In the genomic region with DNA sequence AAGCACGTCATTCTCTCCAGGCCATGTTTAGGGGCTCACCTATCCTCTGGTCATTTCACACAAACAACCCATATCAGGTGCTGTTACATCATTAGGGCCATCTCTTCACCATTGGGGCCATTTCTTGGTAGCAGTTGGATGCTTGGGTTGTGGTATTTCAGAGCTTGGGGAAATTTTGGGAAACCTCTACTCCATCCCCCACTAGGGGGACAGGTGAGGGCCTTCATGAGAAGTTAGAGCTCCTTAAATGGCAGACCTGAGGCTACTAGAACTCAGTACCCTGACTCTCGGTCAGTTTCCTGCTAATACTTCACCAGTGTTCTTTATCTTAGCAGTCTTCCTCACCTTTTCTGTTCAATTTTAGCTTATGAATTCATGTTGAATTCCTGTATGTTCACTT, we compare ENCODE assay signal across 14 cellular contexts. TPM values are rescaled to one million over a fixed set of nuclear protein-coding genes. Genes with fewer than 3 reads are reported as not detected.
A peak's percentile ranks its signal among the peaks of the same experiment; 100 is the strongest.
DNase-seq lines count a peak whose midpoint lies in the region; ATAC-seq and TF ChIP-seq lines count a peak whose summit lies in the region.
"Had no signal": no experiment of that assay in that cellular context is flagged by ENCODE, and none has a peak within 500 bp of the region (broad histone marks: within the 10 kb centered on the region; RNA-seq: fewer than 3 reads in every experiment).

No MANE protein-coding gene starts in this region.

- no peak overlapping the region for H3K4me3 Mint-ChIP-seq in memory B cell
- H3K4me3 Mint-ChIP-seq: activated CD4-positive, alpha-beta memory T cell treated with anti-CD3 and anti-CD28 coated beads for 36 hours; natural killer cell had no signal

- H3K9me3 Mint-ChIP-seq in memory B cell, result no peaks in the 10 kb centered on the region
- no peaks in the 10 kb centered on the region for H3K9me3 Mint-ChIP-seq in activated naive CD4-positive, alpha-beta T cell treated with anti-CD3 and anti-CD28 coated beads, Interleukin-2, amount 50 U/mL, for 72 hours
- H3K9me3 Mint-ChIP-seq: activated CD4-positive, alpha-beta memory T cell treated with anti-CD3 and anti-CD28 coated beads for 36 hours; natural killer cell had no signal

- H2AFZ ChIP-seq in HCT116 (ENCODE audit: low read depth, low read length, poor library complexity, severe bottlenecking), result no peak overlapping the region

- RAD21 ChIA-PET in HCT116 (lab: Charles Lee; ENCODE audit: low non-redundant PET in 1 of 2, low total read pairs in 2 of 2, uncharacterized antibody in 2 of 2, unreplicated experiment in 2 of 2), result interaction anchor here (0.5 to 0.6 kb wide), 2 partner anchors 48 to 52 kb away, joined by 3 to 9 read pairs; no protein-coding TSS in a partner anchor

- H3K9ac ChIP-seq in HCT116 (ENCODE audit: low read length), result no peak overlapping the region

- CTCF ChIA-PET in A673 (lab: Charles Lee), result interaction anchor here (0.5 kb wide), 1 partner anchor 1637 kb away, joined by 5 read pairs; no protein-coding TSS in a partner anchor
- CTCF ChIA-PET in HCT116 (lab: Charles Lee), result interaction anchor here (1.1 to 1.6 kb wide), 3 partner anchors 11 to 1209 kb away, joined by 4 to 6 read pairs (median 4); no protein-coding TSS in a partner anchor

- H3K4me3 ChIP-seq in A673 (ENCODE audit: low read depth, low read length, poor library complexity, severe bottlenecking) (no peak overlapping the region), HCT116 (replicated peaks in 1 of 2; ENCODE audit: low read depth in 1 of 2, low read length in 2 of 2) (no peak overlapping the region), brain microvascular endothelial cell (ENCODE audit: low read depth, low read length) (no peak overlapping the region)
- H3K4me3 ChIP-seq: SJSA1 had no signal

- no peak overlapping the region for H3K4me2 ChIP-seq in HCT116 (ENCODE audit: low read length)

- peak overlapping the region; percentile 89 for H3K27ac Mint-ChIP-seq in memory B cell
- H3K27ac Mint-ChIP-seq in activated naive CD4-positive, alpha-beta T cell treated with anti-CD3 and anti-CD28 coated beads, Interleukin-2, amount 50 U/mL, for 72 hours, result no peak overlapping the region
- H3K27ac Mint-ChIP-seq: activated CD4-positive, alpha-beta memory T cell treated with anti-CD3 and anti-CD28 coated beads for 36 hours; natural killer cell had no signal

- H3K4me1 ChIP-seq in A673 (ENCODE audit: insufficient read depth, low read length, poor library complexity, severe bottlenecking) (peaks cover 31% of the 10 kb centered on the region), HCT116 (ENCODE audit: control insufficient read depth in 1 of 2, insufficient read depth in 2 of 2, low read length in 2 of 2) (no peaks in the 10 kb centered on the region)

- no peaks in the 10 kb centered on the region for H4K20me1 ChIP-seq in HCT116 (ENCODE audit: insufficient read depth)

- H3K9me3 ChIP-seq in A673 (ENCODE audit: low read depth, low read length, poor library complexity, severe bottlenecking) (no peaks in the 10 kb centered on the region), HCT116 (ENCODE audit: control insufficient read depth in 1 of 2, insufficient read depth in 1 of 2, low read depth in 1 of 2, low read length in 2 of 2) (no peaks in the 10 kb centered on the region)
- H3K9me3 ChIP-seq: SJSA1 had no signal

- H3K36me3 ChIP-seq in A673 (ENCODE audit: insufficient read depth, low read length, poor library complexity, severe bottlenecking) (no peaks in the 10 kb centered on the region), HCT116 (ENCODE audit: control insufficient read depth in 1 of 2, insufficient read depth in 2 of 2, low read length in 2 of 2) (peaks cover 0 to 2% of the 10 kb centered on the region in 2 experiments; a peak in 2 of 4 replicates), brain microvascular endothelial cell (replicated peaks) (peaks cover 6% of the 10 kb centered on the region)

- no TSS peak for BruUV-seq in A673 (replicated peaks; lab: Mats Ljungman, UMichigan)
- no TSS peak for BruUV-seq in HCT116 (replicated peaks; lab: Mats Ljungman, UMichigan)

- H3K27ac ChIP-seq in A673 (ENCODE audit: low read depth, low read length, poor library complexity, severe bottlenecking), result no peak overlapping the region
- no peak overlapping the region for H3K27ac ChIP-seq in HCT116 (ENCODE audit: low read depth, low read length)
- H3K27ac ChIP-seq in brain microvascular endothelial cell, result no peak overlapping the region
- H3K27ac ChIP-seq: SJSA1 had no signal

- H3K27me3 Mint-ChIP-seq in memory B cell, result no peaks in the 10 kb centered on the region
- H3K27me3 Mint-ChIP-seq: activated CD4-positive, alpha-beta memory T cell treated with anti-CD3 and anti-CD28 coated beads for 36 hours had no signal

- POLR2A ChIA-PET in A673 (lab: Charles Lee; ENCODE audit: low non-redundant PET) (no interaction called here), HCT116 (lab: Charles Lee) (no interaction called here)

- intact Hi-C loops in A673 (cut with micrococcal nuclease; ENCODE audit: unreplicated experiment), result no loop called here
- intact Hi-C loops in HCT116 (cut with micrococcal nuclease), result no loop called here

- H3K36me3 Mint-ChIP-seq in memory B cell, result peaks cover 19% of the 10 kb centered on the region
- peaks cover 28 to 40% of the 10 kb centered on the region in 2 donors for H3K36me3 Mint-ChIP-seq in activated naive CD4-positive, alpha-beta T cell treated with anti-CD3 and anti-CD28 coated beads, Interleukin-2, amount 50 U/mL, for 72 hours

- ATAC-seq in HCT116 (peak; percentile 50; the same call in 1 of the 2 replicates), memory B cell (ENCODE audit: low read depth) (no peak)
- ATAC-seq in activated naive CD4-positive, alpha-beta T cell treated with anti-CD3 and anti-CD28 coated beads, Interleukin-2, amount 50 U/mL, for 72 hours, result no peak
- ATAC-seq: left lobe of liver had no signal

- 0 out of 2 replicates have a peak, but pooled peaks have one; percentile 10 for TF ChIP-seq CTCF in A673 (conservative IDR thresholded peaks at IDR 0.05; ENCODE audit: low read depth, low read length)
- TF ChIP-seq CTCF in HCT116 (IDR thresholded peaks at IDR 0.05 in 2 of 3, conservative IDR thresholded peaks at IDR 0.05 in 1 of 3; ENCODE audit: borderline replicate concordance in 1 of 3, insufficient read depth in 1 of 3, low read depth in 2 of 3, low read length in 2 of 3), result peak in 2 of 3 experiments; percentile 36 to 41; a peak in 4 of 6 replicates
- peak; percentile 38 for TF ChIP-seq CTCF in brain microvascular endothelial cell (IDR thresholded peaks at IDR 0.05; ENCODE audit: low read depth, low read length, missing control alignments)

- no peaks in the 10 kb centered on the region for H3K9me2 ChIP-seq in HCT116 (ENCODE audit: insufficient read depth)

- H3K4me1 Mint-ChIP-seq in memory B cell, result peaks cover 22% of the 10 kb centered on the region

- no peak for DNase-seq in A673 (ENCODE audit: low spot score)
- DNase-seq in HCT116 (ENCODE audit: low read depth, low spot score), result no peak
- no peak for DNase-seq in brain microvascular endothelial cell
- no peak for DNase-seq in memory B cell (ENCODE audit: low spot score in 2 of 2)
- DNase-seq in CD1c-positive myeloid dendritic cell (ENCODE audit: extremely low spot score), result no peak
- DNase-seq in EL, result no peak
- DNase-seq in activated naive CD4-positive, alpha-beta T cell treated with anti-CD3 and anti-CD28 coated beads, Interleukin-2, amount 50 U/mL, for 72 hours (ENCODE audit: low spot score in 2 of 2), result no peak
- no peak for DNase-seq in NCI-H2171 treated with DMSO at 0.1 percent for 48 hours (lab: John Stamatoyannopoulos, UW)
- DNase-seq: activated CD4-positive, alpha-beta memory T cell treated with anti-CD3 and anti-CD28 coated beads for 36 hours; effector CD8-positive, alpha-beta T cell; natural killer cell; NCI-H1092 treated with DMSO at 0.1 percent for 48 hours had no signal

- H3K79me2 ChIP-seq in HCT116 (ENCODE audit: insufficient read depth, low read length), result no peaks in the 10 kb centered on the region; the same call in none of the 2 replicates

- no peak for TF ChIP-seq POLR2A in HCT116 (IDR thresholded peaks at IDR 0.05; ENCODE audit: borderline replicate concordance, extremely low read depth, insufficient read depth, insufficient read length)

- TF ChIP-seq RAD21 in HCT116 (IDR thresholded peaks at IDR 0.05; ENCODE audit: low read depth), result peak; percentile 6; the same call in 1 of the 2 replicates

- no peaks in the 10 kb centered on the region for H3K27me3 ChIP-seq in A673 (replicated peaks; ENCODE audit: insufficient read depth, low read depth, low read length, poor library complexity)
- no peaks in the 10 kb centered on the region for H3K27me3 ChIP-seq in HCT116 (ENCODE audit: insufficient read depth, low read length)
- H3K27me3 ChIP-seq in brain microvascular endothelial cell (replicated peaks), result no peaks in the 10 kb centered on the region
- H3K27me3 ChIP-seq: SJSA1 had no signal

- in situ Hi-C loops in brain microvascular endothelial cell (cut with HindIII; ENCODE audit: low pct_ligation_motif_present, low sequenced_read_pairs), result no loop called here

TF ChIP-seq in HCT116, 20 proteins besides CTCF, POLR2A, EP300 and RAD21 (continues in another document):
- TF ChIP-seq SIN3A (IDR thresholded peaks at IDR 0.05; ENCODE audit: low read depth) (no peak), TCF7L2 (IDR thresholded peaks at IDR 0.05; ENCODE audit: borderline replicate concordance, extremely low read depth, insufficient read depth, insufficient read length) (no peak), CEBPB (IDR thresholded peaks at IDR 0.05; ENCODE audit: low read depth) (no peak), SP1 (IDR thresholded peaks at IDR 0.05; ENCODE audit: low read depth) (no peak), JUND (IDR thresholded peaks at IDR 0.05) (no peak), YY1 (IDR thresholded peaks at IDR 0.05; ENCODE audit: extremely low read depth, insufficient replicate concordance, low read depth, low read length) (no peak)

RNA-seq across cellular contexts. Expression of a gene that starts 50.2 kb away (rescaled TPM):
- total RNA-seq in A673 (2021) (18.4 and 20.0 TPM in 2 replicates), HCT116 (2021; ENCODE audit: unreplicated experiment) (19.1 TPM)
- 12.0 and 20.0 TPM in 2 replicates for polyA plus RNA-seq in HCT116 (2012)
- total RNA-seq in activated naive CD4-positive, alpha-beta T cell treated with anti-CD3 and anti-CD28 coated beads, Interleukin-2, amount 50 U/mL, for 72 hours, result 10 to 100 TPM; 20.0 to 26.9 TPM
